ENCODE assay signal across 11 cellular contexts in the genomic region with DNA sequence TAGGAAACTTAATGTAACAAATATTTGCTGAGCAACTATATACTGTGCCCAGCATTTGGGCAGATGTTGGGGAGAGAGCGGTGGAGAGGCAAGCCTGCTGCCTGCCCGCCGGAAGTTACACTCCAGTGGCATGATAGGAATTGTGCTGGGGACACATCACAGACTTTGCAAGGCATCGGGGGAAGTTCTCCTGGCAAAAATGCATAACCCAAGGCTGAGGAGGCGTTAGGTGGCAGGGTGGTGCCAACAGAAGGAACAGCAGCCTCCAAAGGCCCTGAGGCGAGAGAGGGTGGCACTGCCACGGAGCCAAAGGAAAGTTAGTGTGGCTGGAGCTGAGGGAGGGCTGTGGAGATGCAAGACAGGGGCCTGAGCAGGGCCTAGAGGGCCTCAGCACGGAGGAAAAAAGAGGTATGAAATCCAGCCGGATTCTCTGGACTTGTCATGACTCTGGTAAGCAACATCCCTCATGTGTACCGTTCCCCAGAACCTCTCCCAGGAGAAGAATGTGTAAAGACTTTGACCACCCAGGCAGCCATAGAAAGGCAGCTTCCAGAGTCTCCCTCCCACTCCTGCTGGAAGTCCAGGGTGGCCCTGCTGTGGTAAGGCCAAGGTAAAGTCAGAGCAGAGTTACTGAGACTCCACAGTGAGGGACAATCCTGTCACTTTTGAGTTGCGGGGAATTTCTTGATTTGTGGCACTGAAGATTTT.
A peak's percentile ranks its signal among the peaks of the same experiment; 100 is the strongest.
DNase-seq lines count a peak whose midpoint lies in the region; ATAC-seq and TF ChIP-seq lines count a peak whose summit lies in the region.
"Had no signal": no experiment of that assay in that cellular context is flagged by ENCODE, and none has a peak within 500 bp of the region (broad histone marks: within the 10 kb centered on the region; RNA-seq: fewer than 3 reads in every experiment).

No MANE protein-coding gene starts in this region.

- H3K27ac ChIP-seq in SJSA1 = peak overlapping the region; percentile 86

- H3K9me3 Mint-ChIP-seq in Caco-2 (ENCODE audit: unreplicated experiment) = no peaks in the 10 kb centered on the region
- H3K9me3 Mint-ChIP-seq in osteocyte (ENCODE audit: unreplicated experiment) = no peaks in the 10 kb centered on the region

- CTCF ChIA-PET in Caco-2 (lab: Charles Lee) = no interaction called here

- H3K9me3 ChIP-seq in Caco-2 (0 out of 2 replicates have a peak, but pooled peaks cover 4% of the 10 kb centered on the region), SJSA1 (replicated peaks) (no peaks in the 10 kb centered on the region)

- H3K27me3 Mint-ChIP-seq in Caco-2 (ENCODE audit: insufficient read depth, unreplicated experiment) = no peaks in the 10 kb centered on the region
- H3K27me3 Mint-ChIP-seq in osteocyte (ENCODE audit: unreplicated experiment) = no peaks in the 10 kb centered on the region

- intact Hi-C loops in Caco-2 (cut with micrococcal nuclease; ENCODE audit: unreplicated experiment) = no loop called here
- intact Hi-C loops in sciatic nerve (cut with DNase I) = no loop called here

- H3K36me3 Mint-ChIP-seq in Caco-2 (ENCODE audit: insufficient read depth, unreplicated experiment) (peaks cover 19% of the 10 kb centered on the region), osteocyte (ENCODE audit: unreplicated experiment) (peaks cover 18% of the 10 kb centered on the region)

- H3K27me3 ChIP-seq in Caco-2 (replicated peaks; ENCODE audit: control insufficient read depth, insufficient read depth, low read length) (no peaks in the 10 kb centered on the region), SJSA1 (replicated peaks) (no peaks in the 10 kb centered on the region)

- H3K4me3 Mint-ChIP-seq in Caco-2 (ENCODE audit: unreplicated experiment) = no peak overlapping the region
- no peak overlapping the region for H3K4me3 Mint-ChIP-seq in osteocyte (ENCODE audit: unreplicated experiment)

- peaks cover 18% of the 10 kb centered on the region for H3K4me1 ChIP-seq in Caco-2
- peaks cover 56% of the 10 kb centered on the region for H3K4me1 ChIP-seq in SJSA1 (replicated peaks)

- POLR2A ChIA-PET in Caco-2 (lab: Charles Lee) = no interaction called here

- H3K36me3 ChIP-seq in Caco-2 (ENCODE audit: control insufficient read depth, insufficient read depth, low read length) = no peaks in the 10 kb centered on the region
- H3K36me3 ChIP-seq in SJSA1 = peaks cover 17% of the 10 kb centered on the region

- H3K27ac Mint-ChIP-seq in Caco-2 (ENCODE audit: unreplicated experiment) (peak overlapping the region; percentile 72), osteocyte (ENCODE audit: unreplicated experiment) (peak overlapping the region; percentile 15)

- peaks cover 15% of the 10 kb centered on the region for H3K4me1 Mint-ChIP-seq in Caco-2 (ENCODE audit: low read depth, unreplicated experiment)
- peaks cover 15% of the 10 kb centered on the region for H3K4me1 Mint-ChIP-seq in osteocyte (ENCODE audit: unreplicated experiment)

- no peak overlapping the region for H3K4me3 ChIP-seq in Caco-2 (ENCODE audit: low read depth, low read length)
- H3K4me3 ChIP-seq in SJSA1 = no peak overlapping the region
- H3K4me3 ChIP-seq in fibroblast of the aortic adventitia (ENCODE audit: low read depth, low read length) = no peak overlapping the region
- H3K4me3 ChIP-seq: lung had no signal

- BruUV-seq in Caco-2 (replicated peaks; lab: Mats Ljungman, UMichigan) = no TSS peak

- TF ChIP-seq CTCF in Caco-2 (IDR thresholded peaks at IDR 0.05; ENCODE audit: insufficient read depth in 1 of 2, low read depth in 1 of 2, low read length in 1 of 2, severe bottlenecking in 1 of 2, unreplicated experiment in 1 of 2) (no peak), fibroblast of the aortic adventitia (IDR thresholded peaks at IDR 0.05; ENCODE audit: insufficient read depth, low read length) (no peak), osteocyte (IDR thresholded peaks at IDR 0.05) (no peak)

- ATAC-seq in sciatic nerve (no peak), GM19351 (IDR thresholded peaks at IDR 0.05; ENCODE audit: unreplicated experiment) (no peak), GM19328 (IDR thresholded peaks at IDR 0.05; ENCODE audit: unreplicated experiment) (no peak)

- DNase-seq in Caco-2 (peak; percentile 30 to 60), SJSA1 (ENCODE audit: low read depth in 1 of 2, low spot score in 2 of 2) (peak; percentile 97 to 98), fibroblast of the aortic adventitia (ENCODE audit: low read depth) (peak; percentile 16), osteocyte (ENCODE audit: extremely low spot score, unreplicated experiment) (no peak), sciatic nerve (ENCODE audit: low spot score) (no peak)
- DNase-seq: C1 segment of cervical spinal cord, NCI-H1694, OCI-M1 had no signal

Comparison
In these comparisons a context has a peak if more than half of its experiments do, and no peak if none do; other contexts are left out.
1. DNase-seq: peak in Caco-2 (2 of 2), SJSA1 (2 of 2) and fibroblast of the aortic adventitia (single experiment); none in osteocyte (single experiment) and sciatic nerve (single experiment).